9 cellular contexts compared by ENCODE assay signal in the genomic region with DNA sequence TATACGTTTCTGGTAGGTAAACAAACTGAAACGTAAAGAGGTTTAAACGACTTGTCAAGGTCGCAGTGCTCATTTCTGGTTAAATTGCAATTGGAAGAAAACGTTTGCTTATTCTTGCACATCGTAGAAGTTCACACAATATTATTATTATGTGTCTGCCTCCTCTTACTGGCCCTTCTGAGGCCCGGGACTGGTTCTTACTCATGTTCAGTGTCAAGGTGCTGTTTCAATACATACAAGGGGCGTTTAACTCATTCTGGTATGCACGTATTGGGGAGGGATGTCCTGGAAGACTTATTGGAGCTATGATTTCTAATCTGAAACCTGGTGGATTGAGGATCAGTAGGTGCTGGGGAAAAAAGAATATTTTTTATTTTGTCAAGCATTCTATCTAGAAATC. TPM values are rescaled to one million over a fixed set of nuclear protein-coding genes. Genes with fewer than 3 reads are reported as not detected.
DNase-seq lines count a peak whose midpoint lies in the region; ATAC-seq and TF ChIP-seq lines count a peak whose summit lies in the region.
"Had no signal": no experiment of that assay in that cellular context is flagged by ENCODE, and none has a peak within 500 bp of the region (broad histone marks: within the 10 kb centered on the region; RNA-seq: fewer than 3 reads in every experiment).

No MANE protein-coding gene starts in this region.

- peak overlapping the region; percentile 84 to 92 (median 88) for H3K27ac ChIP-seq in sigmoid colon

- H3K36me3 Mint-ChIP-seq in CD14-positive monocyte: peaks cover 40 to 43% of the 10 kb centered on the region in 2 donors

- H3K9me3 ChIP-seq in sigmoid colon: no peaks in the 10 kb centered on the region

- no peak for TF ChIP-seq POLR2A in sigmoid colon (IDR thresholded peaks at IDR 0.05)

- intact Hi-C loops in CD14-positive monocyte (cut with micrococcal nuclease): no loop called here
- intact Hi-C loops in sigmoid colon (cut with DNase I): loop anchor here (1.0 to 10.0 kb wide), 5 partner anchors 25 to 275 kb away; a partner anchor contains a TSS

- ATAC-seq in GM21825 (IDR thresholded peaks at IDR 0.05; ENCODE audit: unreplicated experiment) (peak; percentile 3), SK-N-SH treated with all-trans-retinoic acid at 6 μM for 48 hours (peak; percentile 42), GM19324 (IDR thresholded peaks at IDR 0.05; ENCODE audit: low FRiP score, unreplicated experiment) (no peak)

- H3K4me1 Mint-ChIP-seq in CD14-positive monocyte: peaks cover 34% of the 10 kb centered on the region

- POLR2A ChIA-PET in GM10248 (lab: Yijun Ruan, JAX): interaction anchor here (0.6 to 1.2 kb wide), 3 partner anchors 24 to 39 kb away, joined by 3 to 4 read pairs (median 4); a partner anchor contains a TSS

- CTCF ChIA-PET in GM10248 (lab: Yijun Ruan, JAX): interaction anchor here (1.0 to 2.0 kb wide), 12 partner anchors 9 to 274 kb away, joined by 3 to 7 read pairs (median 6); no protein-coding TSS in a partner anchor

- DNase-seq in CD14-positive monocyte (ENCODE audit: low spot score) (no peak), fibroblast of pulmonary artery (ENCODE audit: low read depth) (no peak), sigmoid colon (no peak), GM10248 (ENCODE audit: extremely low spot score) (no peak), GM19238 (ENCODE audit: insufficient read length, low spot score) (no peak)

- H3K9me3 Mint-ChIP-seq in CD14-positive monocyte: peaks cover 9 to 20% (median 13%) of the 10 kb centered on the region in 7 donors

- TF ChIP-seq CTCF in CD14-positive monocyte (IDR thresholded peaks at IDR 0.05) (no peak), fibroblast of pulmonary artery (IDR thresholded peaks at IDR 0.05; ENCODE audit: low read length, missing control alignments) (no peak), sigmoid colon (IDR thresholded peaks at IDR 0.05) (no peak), GM10248 (IDR thresholded peaks at IDR 0.05; ENCODE audit: control extremely low read depth, extremely low read depth, low read depth, missing control alignments) (no peak)

- peak overlapping the region; percentile 98 to 99 for H3K4me3 Mint-ChIP-seq in CD14-positive monocyte

- no peak for TF ChIP-seq EP300 in sigmoid colon (IDR thresholded peaks at IDR 0.05)

- H3K4me3 ChIP-seq in fibroblast of pulmonary artery (replicated peaks; ENCODE audit: low read depth, low read length) (peak overlapping the region; percentile 80), sigmoid colon (peak overlapping the region; percentile 68 to 81 (median 74))

- H3K36me3 ChIP-seq in sigmoid colon: peaks cover 0 to 25% (median 6%) of the 10 kb centered on the region in 4 donors

- peaks cover 3 to 21% (median 13%) of the 10 kb centered on the region in 3 donors for H3K27me3 Mint-ChIP-seq in CD14-positive monocyte (ENCODE audit: low read depth in 3 of 3)

- peak overlapping the region in 6 of 7 donors; percentile 3 to 99 (median 96) for H3K27ac Mint-ChIP-seq in CD14-positive monocyte

- WGBS in sigmoid colon, 2 donors: 1 to 9% methylated on average over 9 of the region's 9 CpGs

- peaks cover 0 to 18% (median 7%) of the 10 kb centered on the region in 3 donors for H3K27me3 ChIP-seq in sigmoid colon

- peaks cover 0 to 31% (median 20%) of the 10 kb centered on the region in 4 donors for H3K4me1 ChIP-seq in sigmoid colon

TF ChIP-seq in SK-N-SH treated with all-trans-retinoic acid at 6 μM for 48 hours, 23 proteins besides CTCF, POLR2A, EP300 and RAD21:
- TF ChIP-seq, protein P1, sequence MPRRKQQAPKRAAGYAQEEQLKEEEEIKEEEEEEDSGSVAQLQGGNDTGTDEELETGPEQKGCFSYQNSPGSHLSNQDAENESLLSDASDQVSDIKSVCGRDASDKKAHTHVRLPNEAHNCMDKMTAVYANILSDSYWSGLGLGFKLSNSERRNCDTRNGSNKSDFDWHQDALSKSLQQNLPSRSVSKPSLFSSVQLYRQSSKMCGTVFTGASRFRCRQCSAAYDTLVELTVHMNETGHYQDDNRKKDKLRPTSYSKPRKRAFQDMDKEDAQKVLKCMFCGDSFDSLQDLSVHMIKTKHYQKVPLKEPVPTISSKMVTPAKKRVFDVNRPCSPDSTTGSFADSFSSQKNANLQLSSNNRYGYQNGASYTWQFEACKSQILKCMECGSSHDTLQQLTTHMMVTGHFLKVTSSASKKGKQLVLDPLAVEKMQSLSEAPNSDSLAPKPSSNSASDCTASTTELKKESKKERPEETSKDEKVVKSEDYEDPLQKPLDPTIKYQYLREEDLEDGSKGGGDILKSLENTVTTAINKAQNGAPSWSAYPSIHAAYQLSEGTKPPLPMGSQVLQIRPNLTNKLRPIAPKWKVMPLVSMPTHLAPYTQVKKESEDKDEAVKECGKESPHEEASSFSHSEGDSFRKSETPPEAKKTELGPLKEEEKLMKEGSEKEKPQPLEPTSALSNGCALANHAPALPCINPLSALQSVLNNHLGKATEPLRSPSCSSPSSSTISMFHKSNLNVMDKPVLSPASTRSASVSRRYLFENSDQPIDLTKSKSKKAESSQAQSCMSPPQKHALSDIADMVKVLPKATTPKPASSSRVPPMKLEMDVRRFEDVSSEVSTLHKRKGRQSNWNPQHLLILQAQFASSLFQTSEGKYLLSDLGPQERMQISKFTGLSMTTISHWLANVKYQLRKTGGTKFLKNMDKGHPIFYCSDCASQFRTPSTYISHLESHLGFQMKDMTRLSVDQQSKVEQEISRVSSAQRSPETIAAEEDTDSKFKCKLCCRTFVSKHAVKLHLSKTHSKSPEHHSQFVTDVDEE (CRISPR knock-in tag; IDR thresholded peaks at IDR 0.05): no peak
- TF ChIP-seq SNAI2 (CRISPR knock-in tag; IDR thresholded peaks at IDR 0.05) (no peak), RARB (CRISPR knock-in tag; IDR thresholded peaks at IDR 0.05) (no peak), BACH2 (CRISPR knock-in tag; IDR thresholded peaks at IDR 0.05; ENCODE audit: borderline replicate concordance) (no peak), PPARA (CRISPR knock-in tag; IDR thresholded peaks at IDR 0.05; ENCODE audit: borderline replicate concordance) (no peak)
- TF ChIP-seq, protein P2, sequence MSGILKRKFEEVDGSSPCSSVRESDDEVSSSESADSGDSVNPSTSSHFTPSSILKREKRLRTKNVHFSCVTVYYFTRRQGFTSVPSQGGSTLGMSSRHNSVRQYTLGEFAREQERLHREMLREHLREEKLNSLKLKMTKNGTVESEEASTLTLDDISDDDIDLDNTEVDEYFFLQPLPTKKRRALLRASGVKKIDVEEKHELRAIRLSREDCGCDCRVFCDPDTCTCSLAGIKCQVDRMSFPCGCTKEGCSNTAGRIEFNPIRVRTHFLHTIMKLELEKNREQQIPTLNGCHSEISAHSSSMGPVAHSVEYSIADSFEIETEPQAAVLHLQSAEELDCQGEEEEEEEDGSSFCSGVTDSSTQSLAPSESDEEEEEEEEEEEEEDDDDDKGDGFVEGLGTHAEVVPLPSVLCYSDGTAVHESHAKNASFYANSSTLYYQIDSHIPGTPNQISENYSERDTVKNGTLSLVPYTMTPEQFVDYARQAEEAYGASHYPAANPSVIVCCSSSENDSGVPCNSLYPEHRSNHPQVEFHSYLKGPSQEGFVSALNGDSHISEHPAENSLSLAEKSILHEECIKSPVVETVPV (CRISPR knock-in tag; IDR thresholded peaks at IDR 0.05): no peak
- TF ChIP-seq, protein P3, sequence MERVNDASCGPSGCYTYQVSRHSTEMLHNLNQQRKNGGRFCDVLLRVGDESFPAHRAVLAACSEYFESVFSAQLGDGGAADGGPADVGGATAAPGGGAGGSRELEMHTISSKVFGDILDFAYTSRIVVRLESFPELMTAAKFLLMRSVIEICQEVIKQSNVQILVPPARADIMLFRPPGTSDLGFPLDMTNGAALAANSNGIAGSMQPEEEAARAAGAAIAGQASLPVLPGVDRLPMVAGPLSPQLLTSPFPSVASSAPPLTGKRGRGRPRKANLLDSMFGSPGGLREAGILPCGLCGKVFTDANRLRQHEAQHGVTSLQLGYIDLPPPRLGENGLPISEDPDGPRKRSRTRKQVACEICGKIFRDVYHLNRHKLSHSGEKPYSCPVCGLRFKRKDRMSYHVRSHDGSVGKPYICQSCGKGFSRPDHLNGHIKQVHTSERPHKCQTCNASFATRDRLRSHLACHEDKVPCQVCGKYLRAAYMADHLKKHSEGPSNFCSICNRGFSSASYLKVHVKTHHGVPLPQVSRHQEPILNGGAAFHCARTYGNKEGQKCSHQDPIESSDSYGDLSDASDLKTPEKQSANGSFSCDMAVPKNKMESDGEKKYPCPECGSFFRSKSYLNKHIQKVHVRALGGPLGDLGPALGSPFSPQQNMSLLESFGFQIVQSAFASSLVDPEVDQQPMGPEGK (CRISPR knock-in tag; IDR thresholded peaks at IDR 0.05; ENCODE audit: borderline replicate concordance): no peak

RNA-seq across cellular contexts. Expression of a gene that starts 0.9 kb away (rescaled TPM):
- polyA plus RNA-seq in CD14-positive monocyte (10 to 100 TPM; 23.8 to 25.4 TPM), sigmoid colon (10 to 100 TPM; 38.4 to 48.1 (median 42.1) TPM)
- total RNA-seq in sigmoid colon: 10 to 100 TPM; 30.7 to 66.5 (median 41.8) TPM

RNA-seq across cellular contexts. Expression of a gene that starts 26.2 kb away (rescaled TPM):
- under 1 TPM; 0.40 to 0.43 TPM for polyA plus RNA-seq in CD14-positive monocyte
- under 1 TPM; 0.36 to 0.83 (median 0.62) TPM for total RNA-seq in sigmoid colon
- polyA plus RNA-seq in sigmoid colon: under 1 TPM in 1 of 3 donors, not detected in 2; 0.44 TPM
- total RNA-seq: HT1080 had no signal

RNA-seq across cellular contexts. Expression of a gene that starts 26.4 kb away (rescaled TPM):
- polyA plus RNA-seq in CD14-positive monocyte (100 to 1,000 TPM; 377 to 555 TPM), sigmoid colon (100 to 1,000 TPM; 200 to 221 (median 210) TPM)
- total RNA-seq in sigmoid colon: 100 to 1,000 TPM in 1 of 4 donors, 10 to 100 TPM in 3; 38.4 to 106 (median 76.2) TPM
